Comparison of ENCODE assay signal across 37 cellular contexts in the genomic region with DNA sequence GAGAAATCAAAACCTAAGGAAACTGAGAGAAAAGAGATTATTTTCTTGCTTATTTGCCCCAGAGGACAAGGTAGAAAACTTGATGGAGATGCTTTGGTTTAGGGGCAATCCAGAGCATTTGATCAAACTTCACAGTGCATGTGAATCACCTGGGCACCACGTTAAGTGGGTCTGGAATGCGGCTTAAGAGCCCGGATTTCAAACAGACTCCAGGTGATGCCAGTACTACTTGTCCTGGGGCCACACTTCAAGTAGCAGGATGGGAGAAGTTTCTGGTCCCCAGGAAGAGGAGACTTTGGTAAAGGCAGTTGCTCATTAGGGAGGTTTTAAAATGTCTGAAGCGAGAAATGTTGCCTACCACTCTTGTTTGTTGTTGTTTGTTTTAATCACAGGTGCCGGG. TPM values are rescaled to one million over a fixed set of nuclear protein-coding genes. Genes with fewer than 3 reads are reported as not detected.
"Had no signal": no experiment of that assay in that cellular context is flagged by ENCODE, and none has a peak within 500 bp of the region (broad histone marks: within the 10 kb centered on the region; RNA-seq: fewer than 3 reads in every experiment).

No MANE protein-coding gene starts in this region.

- ATAC-seq: esophagus mucosa; left colon; left ventricle myocardium superior; naive thymus-derived CD4-positive, alpha-beta T cell; sciatic nerve; stimulated activated effector memory CD8-positive, alpha-beta T cell treated with anti-CD3 and anti-CD28 coated beads, Interleukin-12 subunit alpha, Interleukin-12 subunit beta, amount 100 ng/mL, for 72 hours; stimulated activated naive CD8-positive, alpha-beta T cell treated with anti-CD3 and anti-CD28 coated beads, Interleukin-15, Interleukin-2, amounts not matched to agents 100 U/mL and 50 U/mL, for 24 hours had no signal

- H3K79me2 ChIP-seq: hepatocyte, parathyroid adenoma had no signal

- H3K36me3 Mint-ChIP-seq: naive thymus-derived CD4-positive, alpha-beta T cell; neural progenitor cell; stimulated activated effector memory CD8-positive, alpha-beta T cell treated with anti-CD3 and anti-CD28 coated beads, Interleukin-12 subunit alpha, Interleukin-12 subunit beta, amount 100 ng/mL, for 72 hours had no signal

- H3K4me3 ChIP-seq: colonic mucosa, gastrocnemius medialis, hepatocyte, neural progenitor cell, prostate gland, right atrium auricular region, smooth muscle cell, testis, tibial nerve, upper lobe of left lung, uterus had no signal

- H3K4me2 ChIP-seq: hepatocyte, neural progenitor cell, smooth muscle cell had no signal

- DNase-seq: colonic mucosa; effector CD8-positive, alpha-beta T cell; endodermal cell; foreskin fibroblast; gastrocnemius medialis; head of caudate nucleus; left colon; left ventricle myocardium superior; mesendoderm; midbrain; naive thymus-derived CD4-positive, alpha-beta T cell; stimulated activated CD4-positive, alpha-beta T cell treated with anti-CD3 and anti-CD28 coated beads, Interleukin-12 subunit alpha, Interleukin-12 subunit beta, amount 100 ng/mL, for 4 hours; stimulated activated CD4-positive, alpha-beta T cell treated with anti-CD3 and anti-CD28 coated beads, Interleukin-1b, Interleukin-23, amount 100 ng/mL, for 48 hours; stimulated activated CD4-positive, alpha-beta T cell treated with anti-CD3 and anti-CD28 coated beads, Interleukin-4, amount 100 ng/mL, for 1 hour; stimulated activated naive CD8-positive, alpha-beta T cell treated with anti-CD3 and anti-CD28 coated beads, Interleukin-15, Interleukin-2, amounts not matched to agents 100 U/mL and 50 U/mL, for 24 hours; substantia nigra; testis; uterus had no signal

- H3K4me3 Mint-ChIP-seq: dendritic cell treated with granulocyte-macrophage colony-stimulating factor and Interleukin-4, amounts not matched to agents 40 ng/mL and 50 ng/mL, for 4 days; endodermal cell; naive thymus-derived CD4-positive, alpha-beta T cell; nephron; neural progenitor cell; stimulated activated effector memory CD8-positive, alpha-beta T cell treated with anti-CD3 and anti-CD28 coated beads, Interleukin-12 subunit alpha, Interleukin-12 subunit beta, amount 100 ng/mL, for 72 hours had no signal

- H3K27ac ChIP-seq: colonic mucosa, epithelial cell of prostate, gastrocnemius medialis, hepatocyte, neural progenitor cell, parathyroid adenoma, prostate gland, right atrium auricular region, testis, tibial nerve, upper lobe of left lung, uterus had no signal

- H3K9ac ChIP-seq: neural progenitor cell, parathyroid adenoma had no signal

- H3K27ac Mint-ChIP-seq: dendritic cell treated with granulocyte-macrophage colony-stimulating factor and Interleukin-4, amounts not matched to agents 40 ng/mL and 50 ng/mL, for 4 days; endodermal cell; naive thymus-derived CD4-positive, alpha-beta T cell; nephron; neural progenitor cell; stimulated activated effector memory CD8-positive, alpha-beta T cell treated with anti-CD3 and anti-CD28 coated beads, Interleukin-12 subunit alpha, Interleukin-12 subunit beta, amount 100 ng/mL, for 72 hours had no signal

- H2AFZ ChIP-seq: hepatocyte, neural progenitor cell, parathyroid adenoma had no signal

- H3K27me3 ChIP-seq: colonic mucosa, gastrocnemius medialis, right atrium auricular region, testis, tibial nerve, upper lobe of left lung, uterus had no signal

- H3K4me1 ChIP-seq: colonic mucosa, gastrocnemius medialis, neural progenitor cell, parathyroid adenoma, prostate gland, right atrium auricular region, testis, tibial nerve, upper lobe of left lung, uterus had no signal

- H3K36me3 ChIP-seq: colonic mucosa, neural progenitor cell, prostate gland, uterus had no signal

- H3K9me3 ChIP-seq: colonic mucosa, gastrocnemius medialis, prostate gland, right atrium auricular region, testis, tibial nerve, upper lobe of left lung, uterus had no signal

- H3K9me3 Mint-ChIP-seq: dendritic cell treated with granulocyte-macrophage colony-stimulating factor and Interleukin-4, amounts not matched to agents 40 ng/mL and 50 ng/mL, for 4 days; endodermal cell; nephron; neural progenitor cell; stimulated activated effector memory CD8-positive, alpha-beta T cell treated with anti-CD3 and anti-CD28 coated beads, Interleukin-12 subunit alpha, Interleukin-12 subunit beta, amount 100 ng/mL, for 72 hours had no signal

- H3K4me1 Mint-ChIP-seq: endodermal cell; naive thymus-derived CD4-positive, alpha-beta T cell; nephron had no signal

RNA-seq across cellular contexts. Expression of a gene that starts 51.8 kb away (rescaled TPM):
- total RNA-seq: chondrocyte; endodermal cell; esophagus mucosa; gastrocnemius medialis; glomerular endothelial cell; hepatocyte; kidney epithelial cell; left ventricle myocardium superior; lung microvascular endothelial cell; naive thymus-derived CD4-positive, alpha-beta T cell; osteoblast; prostate gland; right atrium auricular region; sciatic nerve; tibial nerve; upper lobe of left lung; uterus had no signal
- polyA plus RNA-seq: hepatocyte; naive thymus-derived CD4-positive, alpha-beta T cell; smooth muscle cell had no signal
